In genomic region chr3:194348354-194348753, GRCh38 we compare ENCODE assay signal across 31 cellular contexts. TPM values are rescaled to one million over a fixed set of nuclear protein-coding genes. Genes with fewer than 3 reads are reported as not detected.
"Had no signal": no experiment of that assay in that cellular context is flagged by ENCODE, and none has a peak within 500 bp of the region (broad histone marks: within the 10 kb centered on the region; RNA-seq: fewer than 3 reads in every experiment).

No MANE protein-coding gene starts in this region.

- H3K9ac ChIP-seq: neural progenitor cell had no signal

- H3K27ac Mint-ChIP-seq: mesothelial cell of epicardium; naive B cell; natural killer cell; nephron progenitor cell; neural progenitor cell; progenitor cell of endocrine pancreas; stimulated activated memory B cell treated with anti-CD40 and anti-IgM and Interleukin-4, amounts not matched to agents 10 μg/mL and 1 μg/mL and 100 μg/mL, for 72 hours; stimulated activated naive CD8-positive, alpha-beta T cell treated with anti-CD3 and anti-CD28 coated beads, Interleukin-15, amount 100 ng/mL, for 72 hours; type B pancreatic cell had no signal

- H3K4me2 ChIP-seq: neural progenitor cell had no signal

- DNase-seq: hypothalamus; islet precursor cell; left ventricle myocardium inferior; mesendoderm; naive B cell; natural killer cell; nephron progenitor cell; occipital lobe; ovary; retina; right cardiac atrium; small intestine; spleen; stimulated activated CD4-positive, alpha-beta T cell treated with anti-CD3 and anti-CD28 coated beads, Interleukin-4, amount 100 ng/mL, for 24 hours; stimulated activated naive CD4-positive, alpha-beta T cell treated with Interleukin-2 at 50 U/mL for 16 hours; stimulated activated naive CD8-positive, alpha-beta T cell treated with anti-CD3 and anti-CD28 coated beads, Interleukin-15, amount 100 ng/mL, for 72 hours; substantia nigra; uterus had no signal

- H3K4me3 ChIP-seq: left ventricle myocardium inferior, lung, neural progenitor cell, ovary, spleen, tibial nerve, uterus had no signal

- H3K27ac ChIP-seq: left ventricle myocardium inferior, neural progenitor cell, neutrophil, ovary, spleen, tibial nerve, uterus had no signal

- H3K36me3 Mint-ChIP-seq: mesothelial cell of epicardium; naive B cell; natural killer cell; neural progenitor cell; stimulated activated memory B cell treated with anti-CD40 and anti-IgM and Interleukin-4, amounts not matched to agents 10 μg/mL and 1 μg/mL and 100 μg/mL, for 72 hours; type B pancreatic cell had no signal

- ATAC-seq: natural killer cell; right cardiac atrium; sciatic nerve; stimulated activated memory B cell treated with anti-CD40 and anti-IgM and Interleukin-4, amounts not matched to agents 10 μg/mL and 1 μg/mL and 100 μg/mL, for 72 hours; stimulated activated naive CD8-positive, alpha-beta T cell treated with anti-CD3 and anti-CD28 coated beads, Interleukin-15, amount 100 ng/mL, for 72 hours had no signal

- H3K4me3 Mint-ChIP-seq: mesothelial cell of epicardium; naive B cell; natural killer cell; nephron progenitor cell; neural progenitor cell; stimulated activated memory B cell treated with anti-CD40 and anti-IgM and Interleukin-4, amounts not matched to agents 10 μg/mL and 1 μg/mL and 100 μg/mL, for 72 hours; stimulated activated naive CD8-positive, alpha-beta T cell treated with anti-CD3 and anti-CD28 coated beads, Interleukin-15, amount 100 ng/mL, for 72 hours; type B pancreatic cell had no signal

- H3K27me3 ChIP-seq: neutrophil, ovary, tibial nerve, uterus had no signal

- H3K36me3 ChIP-seq: left ventricle myocardium inferior, neural progenitor cell, neutrophil, ovary, spleen, tibial nerve, uterus had no signal

- H3K4me1 ChIP-seq: left ventricle myocardium inferior, uterus had no signal

- H2AFZ ChIP-seq: neural progenitor cell had no signal

- H3K9me3 Mint-ChIP-seq: mesothelial cell of epicardium; naive B cell; natural killer cell; nephron progenitor cell; neural progenitor cell; stimulated activated memory B cell treated with anti-CD40 and anti-IgM and Interleukin-4, amounts not matched to agents 10 μg/mL and 1 μg/mL and 100 μg/mL, for 72 hours; stimulated activated naive CD8-positive, alpha-beta T cell treated with anti-CD3 and anti-CD28 coated beads, Interleukin-15, amount 100 ng/mL, for 72 hours; type B pancreatic cell had no signal

- H3K9me3 ChIP-seq: left ventricle myocardium inferior, neutrophil, ovary, spleen, tibial nerve, uterus had no signal

- H3K4me1 Mint-ChIP-seq: natural killer cell had no signal

RNA-seq across cellular contexts. Expression of gene CPN2, which starts 2.8 kb away (rescaled TPM):
- total RNA-seq: kidney epithelial cell, lung, mesothelial cell of epicardium, mononuclear cell, natural killer cell, occipital lobe, progenitor cell of endocrine pancreas, right cardiac atrium, sciatic nerve, temporal lobe, tibial nerve, ureter had no signal

RNA-seq across cellular contexts. Expression of gene LRRC15, which starts 21.2 kb away (rescaled TPM):
- total RNA-seq: kidney epithelial cell, mesothelial cell of epicardium, natural killer cell, occipital lobe, progenitor cell of endocrine pancreas, temporal lobe, tibial nerve had no signal

RNA-seq across cellular contexts. Expression of gene GP5, which starts 50.7 kb away (rescaled TPM):
- total RNA-seq: left ventricle myocardium inferior, occipital lobe, right cardiac atrium, tibial nerve had no signal
